19 cellular contexts compared by ENCODE assay signal in the genomic region with DNA sequence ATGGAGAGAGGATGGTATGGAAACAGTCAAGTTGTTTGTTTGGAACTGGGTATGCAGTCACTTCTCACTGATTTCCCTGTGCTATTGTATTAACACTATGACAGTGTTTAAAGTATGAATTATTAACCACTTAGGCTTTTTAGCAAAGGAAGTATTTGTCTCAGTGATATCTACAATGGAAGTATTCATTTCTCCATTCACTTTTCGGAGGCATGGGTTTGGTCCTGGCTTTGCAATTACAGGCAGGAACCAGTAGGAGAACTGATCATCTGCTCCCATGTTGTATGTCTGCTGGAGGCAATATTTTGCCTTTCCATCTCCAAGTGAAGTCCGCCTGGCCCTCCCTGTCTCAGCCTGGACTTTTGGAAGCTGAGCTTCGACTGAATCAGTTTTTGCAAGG. TPM values are rescaled to one million over a fixed set of nuclear protein-coding genes. Genes with fewer than 3 reads are reported as not detected.
A peak's percentile ranks its signal among the peaks of the same experiment; 100 is the strongest.
DNase-seq lines count a peak whose midpoint lies in the region; ATAC-seq, FAIRE-seq and TF ChIP-seq lines count a peak whose summit lies in the region.
"Had no signal": no experiment of that assay in that cellular context is flagged by ENCODE, and none has a peak within 500 bp of the region (broad histone marks: within the 10 kb centered on the region; RNA-seq: fewer than 3 reads in every experiment).

No MANE protein-coding gene starts in this region.

- BruUV-seq in HepG2 (replicated peaks; lab: Mats Ljungman, UMichigan): no TSS peak

- POLR2A ChIA-PET in HepG2 (lab: Yijun Ruan, JAX): no interaction called here

- CTCF ChIA-PET in HepG2 (lab: Yijun Ruan, JAX; ENCODE audit: low intra/inter-chr PET ratio, low total read pairs): interaction anchor here (2.9 kb wide), 1 partner anchor 713 kb away, joined by 18 read pairs; no protein-coding TSS in a partner anchor

- no peak for TF ChIP-seq EP300 in HepG2 (IDR thresholded peaks at IDR 0.05; ENCODE audit: low read depth in 2 of 2, low read length in 2 of 2)
- TF ChIP-seq EP300 in HepG2 (CRISPR knock-in tag; IDR thresholded peaks at IDR 0.05; ENCODE audit: borderline replicate concordance): no peak

- TF ChIP-seq POLR2A in HepG2 (IDR thresholded peaks at IDR 0.05; ENCODE audit: insufficient read depth in 1 of 2, low read depth in 2 of 2, low read length in 2 of 2): no peak
- no peak for TF ChIP-seq POLR2A in right lobe of liver (IDR thresholded peaks at IDR 0.05)

- WGBS in HepG2 (ENCODE audit: low lambda C conversion rate): 13% methylated on average over 3 of the region's 3 CpGs
- 85% methylated on average over 3 of the region's 3 CpGs for WGBS in right lobe of liver (ENCODE audit: insufficient coverage, low coverage, low lambda C conversion rate, missing lambda C conversion rate)

- no peaks in the 10 kb centered on the region for H3K4me1 Mint-ChIP-seq in type B pancreatic cell (ENCODE audit: unreplicated experiment)

- no peaks in the 10 kb centered on the region for H3K4me1 ChIP-seq in HepG2 (ENCODE audit: insufficient read depth, low read length)
- no peaks in the 10 kb centered on the region for H3K4me1 ChIP-seq in right lobe of liver
- H3K4me1 ChIP-seq: gastrocnemius medialis had no signal

- H2AFZ ChIP-seq in HepG2 (ENCODE audit: low read length): no peak overlapping the region

- DNase-seq in HepG2 (ENCODE audit: low spot score) (no peak), right lobe of liver (no peak), RPMI7951 (ENCODE audit: low read depth) (peak; percentile 15), epithelial cell of esophagus (ENCODE audit: low read depth) (no peak), type B pancreatic cell (ENCODE audit: extremely low spot score, unreplicated experiment) (no peak), DMS153 treated with DMSO at 0.1 percent for 48 hours (lab: John Stamatoyannopoulos, UW; ENCODE audit: unreplicated experiment) (no peak), middle frontal gyrus (ENCODE audit: extremely low spot score, low spot score) (no peak), germinal center (ENCODE audit: low spot score) (no peak)
- DNase-seq: ACHN; activated CD8-positive, alpha-beta T cell treated with anti-CD3 and anti-CD28 coated beads, Interleukin-2, amount 10 ng/mL, durations not matched to agents 7 days and 5 days; activated naive CD8-positive, alpha-beta T cell treated with anti-CD3 and anti-CD28 coated beads for 36 hours; caudate nucleus; effector CD4-positive, alpha-beta T cell; gastrocnemius medialis; left ventricle myocardium inferior; NCI-H1092; NCI-H774; stimulated activated CD4-positive, alpha-beta T cell treated with anti-CD3 and anti-CD28 coated beads, Interleukin-2, amount 100 ng/mL, for 48 hours had no signal

- FAIRE-seq in HepG2 (lab: Jason Lieb, UNC): peak; percentile 47

- H3K4me3 Mint-ChIP-seq in type B pancreatic cell: no peak overlapping the region
- H3K4me3 Mint-ChIP-seq: activated CD8-positive, alpha-beta T cell treated with anti-CD3 and anti-CD28 coated beads, Interleukin-2, amount 10 ng/mL, durations not matched to agents 7 days and 5 days; activated naive CD8-positive, alpha-beta T cell treated with anti-CD3 and anti-CD28 coated beads for 36 hours; IgD-negative memory B cell had no signal

- no peak overlapping the region for H3K9ac ChIP-seq in HepG2 (ENCODE audit: insufficient read depth, low read depth, low read length)

- H3K27me3 ChIP-seq in HepG2 (ENCODE audit: control insufficient read depth in 1 of 2, insufficient read depth in 2 of 2, low read length in 2 of 2): peaks cover 0 to 53% of the 10 kb centered on the region in 2 experiments; a peak in 3 of 5 replicates
- H3K27me3 ChIP-seq in right lobe of liver: no peaks in the 10 kb centered on the region

- intact Hi-C loops in HepG2 (cut with micrococcal nuclease; ENCODE audit: unreplicated experiment): loop anchor here (2.0 to 5.0 kb wide), 3 partner anchors 659 to 713 kb away; no protein-coding TSS in a partner anchor
- intact Hi-C loops in right lobe of liver (cut with DNase I): no loop called here

- H3K36me3 Mint-ChIP-seq in type B pancreatic cell: no peaks in the 10 kb centered on the region
- H3K36me3 Mint-ChIP-seq: activated naive CD8-positive, alpha-beta T cell treated with anti-CD3 and anti-CD28 coated beads for 36 hours had no signal

- no peak for TF ChIP-seq RAD21 in HepG2 (CRISPR knock-in tag; IDR thresholded peaks at IDR 0.05)

- ATAC-seq in HepG2: peak; percentile 74
- ATAC-seq in right lobe of liver: no peak
- ATAC-seq: activated CD8-positive, alpha-beta T cell treated with anti-CD3 and anti-CD28 coated beads, Interleukin-2, amount 10 ng/mL, durations not matched to agents 7 days and 5 days; gastrocnemius medialis had no signal

- H3K9me3 ChIP-seq in HepG2 (ENCODE audit: low read length) (no peaks in the 10 kb centered on the region), right lobe of liver (no peaks in the 10 kb centered on the region)
- H3K9me3 ChIP-seq: gastrocnemius medialis, left ventricle myocardium inferior had no signal

- H3K36me3 ChIP-seq in HepG2 (replicated peaks in 1 of 2; ENCODE audit: control insufficient read depth in 1 of 2, insufficient read depth in 2 of 2, low read length in 2 of 2): no peaks in the 10 kb centered on the region
- H3K36me3 ChIP-seq in right lobe of liver: no peaks in the 10 kb centered on the region
- H3K36me3 ChIP-seq: gastrocnemius medialis, left ventricle myocardium inferior had no signal

- H3K27ac ChIP-seq in HepG2 (ENCODE audit: extremely low read length, insufficient read depth, low read length) (no peak overlapping the region), right lobe of liver (no peak overlapping the region)
- H3K27ac ChIP-seq: gastrocnemius medialis, left ventricle myocardium inferior had no signal

- peaks cover 29% of the 10 kb centered on the region for H3K27me3 Mint-ChIP-seq in type B pancreatic cell
- H3K27me3 Mint-ChIP-seq: activated naive CD8-positive, alpha-beta T cell treated with anti-CD3 and anti-CD28 coated beads for 36 hours had no signal

- no peak overlapping the region for H3K4me2 ChIP-seq in HepG2 (ENCODE audit: low read depth, low read length)

- H3K4me3 ChIP-seq in HepG2 (replicated peaks in 1 of 3; ENCODE audit: insufficient read depth in 1 of 3, low read depth in 2 of 3, low read length in 3 of 3): no peak overlapping the region
- no peak overlapping the region for H3K4me3 ChIP-seq in right lobe of liver
- H3K4me3 ChIP-seq in epithelial cell of esophagus (ENCODE audit: low read length): no peak overlapping the region
- H3K4me3 ChIP-seq: gastrocnemius medialis, left ventricle myocardium inferior had no signal

- no peaks in the 10 kb centered on the region for H4K20me1 ChIP-seq in HepG2 (ENCODE audit: insufficient read depth, low read length)

- in situ Hi-C loops in HepG2 (cut with HindIII; ENCODE audit: extremely low pct_ligation_motif_present, low pct_unique_long_range_greater_than_20kb): no loop called here

- no peaks in the 10 kb centered on the region for H3K79me2 ChIP-seq in HepG2 (ENCODE audit: insufficient read depth, low read length)

- no peaks in the 10 kb centered on the region for H3K9me3 Mint-ChIP-seq in type B pancreatic cell
- H3K9me3 Mint-ChIP-seq: activated naive CD8-positive, alpha-beta T cell treated with anti-CD3 and anti-CD28 coated beads for 36 hours had no signal

- TF ChIP-seq CTCF in HepG2 (CRISPR knock-in tag; IDR thresholded peaks at IDR 0.05): no peak
- no peak for TF ChIP-seq CTCF in right lobe of liver (IDR thresholded peaks at IDR 0.05)
- peak; percentile 30 for TF ChIP-seq CTCF in epithelial cell of esophagus (IDR thresholded peaks at IDR 0.05; ENCODE audit: insufficient read depth, low read depth, low read length, missing control alignments)
- peak; percentile 47 for TF ChIP-seq CTCF in type B pancreatic cell (conservative IDR thresholded peaks at IDR 0.05)

- H3K27ac Mint-ChIP-seq in type B pancreatic cell: no peak overlapping the region
- H3K27ac Mint-ChIP-seq: activated CD8-positive, alpha-beta T cell treated with anti-CD3 and anti-CD28 coated beads, Interleukin-2, amount 10 ng/mL, durations not matched to agents 7 days and 5 days; activated naive CD8-positive, alpha-beta T cell treated with anti-CD3 and anti-CD28 coated beads for 36 hours; IgD-negative memory B cell had no signal

RNA-seq across cellular contexts. Expression of a gene that starts 30.6 kb away (rescaled TPM):
- total RNA-seq in HepG2 (2016; rRNA removed; fragmentation: Illumina TruSeq; extraction: Trizol) (22.9 and 36.6 TPM in 2 replicates), right lobe of liver (10 to 100 TPM in 5 of 6 experiments, 1 to 10 TPM in 1; 7.1 to 12.8 (median 10.5) TPM), type B pancreatic cell (ENCODE audit: low replicate concordance) (21.6 and 22.9 TPM in 2 replicates)
- total RNA-seq in HepG2 (2016; cell fraction: cytosol; rRNA removed; fragmentation: Illumina TruSeq; extraction: Trizol; ENCODE audit: low read depth): 6.8 and 7.3 TPM in 2 replicates
- 22.6 and 31.6 TPM in 2 replicates for total RNA-seq in HepG2 (2016; cell fraction: insoluble cytoplasmic fraction; rRNA removed; fragmentation: Illumina TruSeq; extraction: Trizol)
- total RNA-seq in HepG2 (2016; cell fraction: membrane; rRNA removed; fragmentation: Illumina TruSeq; extraction: Trizol): 7.4 and 8.0 TPM in 2 replicates
- 22.2 and 23.8 TPM in 2 replicates for total RNA-seq in HepG2 (2016; cell fraction: nucleus; rRNA removed; fragmentation: Illumina TruSeq; extraction: Trizol)
- polyA plus RNA-seq in HepG2 (2011; rRNA removed): 12.6 and 12.9 TPM in 2 replicates
- 9.3 and 11.0 TPM in 2 replicates for polyA plus RNA-seq in HepG2 (2011; cell fraction: cytosol; rRNA removed)
- polyA plus RNA-seq in HepG2 (2011; cell fraction: nucleus; rRNA removed): 14.9 and 16.2 TPM in 2 replicates
- 10.6 and 14.3 TPM in 2 replicates for polyA plus RNA-seq in HepG2 (2012)
- 3.4 and 4.8 TPM in 2 replicates for polyA plus RNA-seq in HepG2 (2016; cell fraction: cytosol; fragmentation: Illumina TruSeq; extraction: Trizol; ENCODE audit: low read depth)
- 23.3 and 23.8 TPM in 2 replicates for polyA plus RNA-seq in HepG2 (2016; cell fraction: insoluble cytoplasmic fraction; fragmentation: Illumina TruSeq; extraction: Trizol; ENCODE audit: low read depth)
- 3.8 and 4.6 TPM in 2 replicates for polyA plus RNA-seq in HepG2 (2016; cell fraction: membrane; fragmentation: Illumina TruSeq; extraction: Trizol; ENCODE audit: low read depth)
- 17.0 and 17.2 TPM in 2 replicates for polyA plus RNA-seq in HepG2 (2016; cell fraction: nucleus; fragmentation: Illumina TruSeq; extraction: Trizol; ENCODE audit: insufficient read depth, low read depth)
- 28.4 and 31.4 TPM in 2 replicates for polyA minus RNA-seq in HepG2 (2011; rRNA and poly(A)+ RNA removed; ENCODE audit: low replicate concordance)
- polyA minus RNA-seq in HepG2 (2011; cell fraction: cytosol; rRNA and poly(A)+ RNA removed): 19.6 and 19.7 TPM in 2 replicates
- polyA minus RNA-seq in HepG2 (2011; cell fraction: nucleus; rRNA and poly(A)+ RNA removed): 41.3 and 44.3 TPM in 2 replicates
- 36.6 TPM in 2 replicates for total RNA-seq in RPMI7951 (2014; rRNA removed; shearing (Covaris generic))

Comparison
In these comparisons a context has a peak if more than half of its experiments do, and no peak if none do; other contexts are left out.
1. CTCF ChIP-seq: peak in epithelial cell of esophagus (single experiment) and type B pancreatic cell (single experiment); none in HepG2 (single experiment) and right lobe of liver (0 of 4).